12 cellular contexts compared by ENCODE assay signal in genomic region chr22:24976442-24977218, GRCh38. TPM values are rescaled to one million over a fixed set of nuclear protein-coding genes. Genes with fewer than 3 reads are reported as not detected.
DNase-seq lines count a peak whose midpoint lies in the region; ATAC-seq and TF ChIP-seq lines count a peak whose summit lies in the region.
"Had no signal": no experiment of that assay in that cellular context is flagged by ENCODE, and none has a peak within 500 bp of the region (broad histone marks: within the 10 kb centered on the region; RNA-seq: fewer than 3 reads in every experiment).

No MANE protein-coding gene starts in this region.

- intact Hi-C loops in ovary (cut with DNase I): no loop called here
- intact Hi-C loops in uterus (cut with DNase I; ENCODE audit: low total_unique reads): no loop called here

- H3K36me3 ChIP-seq in SK-N-SH (replicated peaks in 1 of 2; ENCODE audit: control insufficient read depth in 1 of 2, insufficient read depth in 2 of 2, low read length in 1 of 2) (no peaks in the 10 kb centered on the region), gastroesophageal sphincter (no peaks in the 10 kb centered on the region), ovary (no peaks in the 10 kb centered on the region), uterus (no peaks in the 10 kb centered on the region), WERI-Rb-1 (no peaks in the 10 kb centered on the region)

- H3K4me1 ChIP-seq in SK-N-SH (ENCODE audit: control insufficient read depth in 1 of 2, insufficient read depth in 2 of 2, low read depth in 1 of 2, low read length in 1 of 2): peaks cover 10 to 21% of the 10 kb centered on the region in 2 experiments; a peak in 3 of 4 replicates
- H3K4me1 ChIP-seq in gastroesophageal sphincter: peaks cover 0 to 36% (median 16%) of the 10 kb centered on the region in 3 donors
- peaks cover 26% of the 10 kb centered on the region for H3K4me1 ChIP-seq in ovary (ENCODE audit: insufficient read depth)
- H3K4me1 ChIP-seq in uterus: no peaks in the 10 kb centered on the region

- H2AFZ ChIP-seq in SK-N-SH (ENCODE audit: low read depth): no peak overlapping the region

- no peaks in the 10 kb centered on the region for H3K9me2 ChIP-seq in SK-N-SH

- H3F3A ChIP-seq in SK-N-SH (replicated peaks; ENCODE audit: insufficient read depth): peaks cover 8% of the 10 kb centered on the region

- TF ChIP-seq EP300 in SK-N-SH (IDR thresholded peaks at IDR 0.05; ENCODE audit: borderline replicate concordance in 1 of 2, low read depth in 1 of 2, low read length in 1 of 2): no peak
- no peak for TF ChIP-seq EP300 in gastroesophageal sphincter (IDR thresholded peaks at IDR 0.05)
- TF ChIP-seq EP300 in ovary (IDR thresholded peaks at IDR 0.05): no peak

- no peaks in the 10 kb centered on the region for H4K20me1 ChIP-seq in SK-N-SH (ENCODE audit: insufficient read depth)

- TF ChIP-seq POLR2A in gastroesophageal sphincter (IDR thresholded peaks at IDR 0.05) (no peak), ovary (IDR thresholded peaks at IDR 0.05) (no peak), uterus (IDR thresholded peaks at IDR 0.05) (no peak)

- H3K4me3 ChIP-seq in SK-N-SH (ENCODE audit: low read depth in 2 of 2, low read length in 1 of 2): no peak overlapping the region
- H3K4me3 ChIP-seq in gastroesophageal sphincter: peak overlapping the region in 1 of 2 donors; percentile 15
- H3K4me3 ChIP-seq in ovary: no peak overlapping the region
- H3K4me3 ChIP-seq in uterus: no peak overlapping the region
- no peak overlapping the region for H3K4me3 ChIP-seq in WERI-Rb-1 (ENCODE audit: low read depth, low read length)

- H3K27me3 ChIP-seq in SK-N-SH (ENCODE audit: insufficient read depth) (no peaks in the 10 kb centered on the region), gastroesophageal sphincter (no peaks in the 10 kb centered on the region), ovary (no peaks in the 10 kb centered on the region), uterus (no peaks in the 10 kb centered on the region), WERI-Rb-1 (ENCODE audit: insufficient read depth, low read depth, severe bottlenecking) (no peaks in the 10 kb centered on the region)

- no peak for TF ChIP-seq RAD21 in SK-N-SH (IDR thresholded peaks at IDR 0.05; ENCODE audit: low read length)

- no peak; the same call in 2 of the 3 replicates for ATAC-seq in SK-N-SH treated with all-trans-retinoic acid at 6 μM for 48 hours
- ATAC-seq in gastroesophageal sphincter: no peak

- TF ChIP-seq CTCF in SK-N-SH (IDR thresholded peaks at IDR 0.05): no peak
- TF ChIP-seq CTCF in gastroesophageal sphincter (IDR thresholded peaks at IDR 0.05): no peak
- TF ChIP-seq CTCF in ovary (IDR thresholded peaks at IDR 0.05): no peak
- no peak for TF ChIP-seq CTCF in uterus (IDR thresholded peaks at IDR 0.05)
- no peak for TF ChIP-seq CTCF in WERI-Rb-1 (IDR thresholded peaks at IDR 0.05; ENCODE audit: low read depth, low read length)

- CTCF ChIA-PET in SK-N-SH (lab: Yijun Ruan, JAX): interaction anchor here (1.1 to 2.0 kb wide), 5 partner anchors 11 to 126 kb away, joined by 3 to 7 read pairs (median 4); no protein-coding TSS in a partner anchor

- DNase-seq in SK-N-SH (no peak), ovary (peak; percentile 66 to 86 (median 80)), uterus (no peak), AG20443 (ENCODE audit: low spot score) (no peak), foreskin melanocyte (no peak), WERI-Rb-1 (no peak)
- DNase-seq: activated CD4-positive, alpha-beta T cell treated with anti-CD3 and anti-CD28 coated beads for 48 hours; activated naive CD4-positive, alpha-beta T cell treated with anti-CD3 and anti-CD28 coated beads, Interleukin-2, amount 10 ng/mL, durations not matched to agents 7 days and 5 days; NCI-H1048 had no signal

- peak overlapping the region; percentile 64; the same call in 1 of the 2 replicates for H3K4me2 ChIP-seq in SK-N-SH

- H3K9ac ChIP-seq in SK-N-SH: no peak overlapping the region; the same call in 1 of the 2 replicates

- H3K9me3 ChIP-seq in SK-N-SH (no peaks in the 10 kb centered on the region), gastroesophageal sphincter (no peaks in the 10 kb centered on the region), ovary (no peaks in the 10 kb centered on the region), uterus (no peaks in the 10 kb centered on the region), WERI-Rb-1 (ENCODE audit: severe bottlenecking) (no peaks in the 10 kb centered on the region)

- POLR2A ChIA-PET in SK-N-SH (lab: Yijun Ruan, JAX): no interaction called here

- peaks cover 56% of the 10 kb centered on the region; the same call in 1 of the 2 replicates for H3K79me2 ChIP-seq in SK-N-SH (ENCODE audit: insufficient read depth)

- WGBS in SK-N-SH (ENCODE audit: low lambda C conversion rate): 91% methylated on average over 12 of the region's 18 CpGs
- WGBS in gastroesophageal sphincter (ENCODE audit: low coverage in 1 of 2), 2 donors: 25 to 33% methylated on average over 2 to 4 of the region's 18 CpGs
- 29 to 47% (median 36%) methylated on average over 17 to 18 of the region's 18 CpGs for WGBS in ovary, 3 donors

- peak overlapping the region; percentile 51 to 63 for H3K27ac ChIP-seq in SK-N-SH (ENCODE audit: low read depth in 2 of 2, low read length in 1 of 2)
- peak overlapping the region; percentile 3 to 83 (median 82) for H3K27ac ChIP-seq in gastroesophageal sphincter
- peak overlapping the region; percentile 11 to 92 for H3K27ac ChIP-seq in ovary
- H3K27ac ChIP-seq in uterus: peak overlapping the region; percentile 52 to 74
- H3K27ac ChIP-seq in WERI-Rb-1: no peak overlapping the region
- H3K27ac ChIP-seq: 22Rv1 had no signal

TF ChIP-seq in SK-N-SH, 30 proteins besides CTCF, POLR2A, EP300 and RAD21 (continues in another document):
- TF ChIP-seq ELF1 (IDR thresholded peaks at IDR 0.05) (no peak), GATA2 (CRISPR knock-in tag; IDR thresholded peaks at IDR 0.05) (no peak), FOXJ3 (CRISPR knock-in tag; IDR thresholded peaks at IDR 0.05) (no peak), YY1 (IDR thresholded peaks at IDR 0.05; ENCODE audit: low read depth) (no peak), CHD2 (IDR thresholded peaks at IDR 0.05; ENCODE audit: low read length, partially characterized antibody) (no peak), USF2 (IDR thresholded peaks at IDR 0.05; ENCODE audit: borderline replicate concordance, low read depth, low read length) (no peak), SMC3 (IDR thresholded peaks at IDR 0.05; ENCODE audit: low read depth, low read length) (no peak)
- TF ChIP-seq, protein P1, sequence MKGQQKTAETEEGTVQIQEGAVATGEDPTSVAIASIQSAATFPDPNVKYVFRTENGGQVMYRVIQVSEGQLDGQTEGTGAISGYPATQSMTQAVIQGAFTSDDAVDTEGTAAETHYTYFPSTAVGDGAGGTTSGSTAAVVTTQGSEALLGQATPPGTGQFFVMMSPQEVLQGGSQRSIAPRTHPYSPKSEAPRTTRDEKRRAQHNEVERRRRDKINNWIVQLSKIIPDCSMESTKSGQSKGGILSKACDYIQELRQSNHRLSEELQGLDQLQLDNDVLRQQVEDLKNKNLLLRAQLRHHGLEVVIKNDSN (IDR thresholded peaks at IDR 0.05; ENCODE audit: borderline replicate concordance, low read depth): no peak

TF ChIP-seq in SK-N-SH treated with all-trans-retinoic acid at 6 μM for 48 hours, 23 proteins besides CTCF, POLR2A, EP300 and RAD21 (continues in another document):
- TF ChIP-seq, protein P2, sequence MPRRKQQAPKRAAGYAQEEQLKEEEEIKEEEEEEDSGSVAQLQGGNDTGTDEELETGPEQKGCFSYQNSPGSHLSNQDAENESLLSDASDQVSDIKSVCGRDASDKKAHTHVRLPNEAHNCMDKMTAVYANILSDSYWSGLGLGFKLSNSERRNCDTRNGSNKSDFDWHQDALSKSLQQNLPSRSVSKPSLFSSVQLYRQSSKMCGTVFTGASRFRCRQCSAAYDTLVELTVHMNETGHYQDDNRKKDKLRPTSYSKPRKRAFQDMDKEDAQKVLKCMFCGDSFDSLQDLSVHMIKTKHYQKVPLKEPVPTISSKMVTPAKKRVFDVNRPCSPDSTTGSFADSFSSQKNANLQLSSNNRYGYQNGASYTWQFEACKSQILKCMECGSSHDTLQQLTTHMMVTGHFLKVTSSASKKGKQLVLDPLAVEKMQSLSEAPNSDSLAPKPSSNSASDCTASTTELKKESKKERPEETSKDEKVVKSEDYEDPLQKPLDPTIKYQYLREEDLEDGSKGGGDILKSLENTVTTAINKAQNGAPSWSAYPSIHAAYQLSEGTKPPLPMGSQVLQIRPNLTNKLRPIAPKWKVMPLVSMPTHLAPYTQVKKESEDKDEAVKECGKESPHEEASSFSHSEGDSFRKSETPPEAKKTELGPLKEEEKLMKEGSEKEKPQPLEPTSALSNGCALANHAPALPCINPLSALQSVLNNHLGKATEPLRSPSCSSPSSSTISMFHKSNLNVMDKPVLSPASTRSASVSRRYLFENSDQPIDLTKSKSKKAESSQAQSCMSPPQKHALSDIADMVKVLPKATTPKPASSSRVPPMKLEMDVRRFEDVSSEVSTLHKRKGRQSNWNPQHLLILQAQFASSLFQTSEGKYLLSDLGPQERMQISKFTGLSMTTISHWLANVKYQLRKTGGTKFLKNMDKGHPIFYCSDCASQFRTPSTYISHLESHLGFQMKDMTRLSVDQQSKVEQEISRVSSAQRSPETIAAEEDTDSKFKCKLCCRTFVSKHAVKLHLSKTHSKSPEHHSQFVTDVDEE (CRISPR knock-in tag; IDR thresholded peaks at IDR 0.05): no peak
- TF ChIP-seq ARNTL (CRISPR knock-in tag; IDR thresholded peaks at IDR 0.05; ENCODE audit: borderline replicate concordance, low read depth) (no peak), PPARA (CRISPR knock-in tag; IDR thresholded peaks at IDR 0.05; ENCODE audit: borderline replicate concordance) (no peak), ZFP30 (CRISPR knock-in tag; IDR thresholded peaks at IDR 0.05) (no peak), ZFP3 (CRISPR knock-in tag; IDR thresholded peaks at IDR 0.05) (no peak), SNAI2 (CRISPR knock-in tag; IDR thresholded peaks at IDR 0.05) (no peak)

RNA-seq across cellular contexts. Expression of gene KIAA1671, which starts 24.1 kb away (rescaled TPM):
- 7.0 and 7.4 TPM in 2 replicates for polyA plus RNA-seq in SK-N-SH (2012; rRNA removed)
- 5.4 and 6.5 TPM in 2 replicates for polyA plus RNA-seq in SK-N-SH (2012; cell fraction: cytosol; rRNA removed)
- polyA plus RNA-seq in SK-N-SH (2012; cell fraction: nucleus; rRNA removed): 7.3 and 11.2 TPM in 2 replicates
- 10 to 100 TPM; 20.9 to 41.8 (median 28.4) TPM for total RNA-seq in gastroesophageal sphincter
- 10 to 100 TPM; 11.7 to 27.9 (median 24.6) TPM for total RNA-seq in ovary
- polyA plus RNA-seq in ovary: 10 to 100 TPM in 1 of 2 donors, 1 to 10 TPM in 1; 9.8 to 22.8 TPM
- 10 to 100 TPM in 2 of 4 donors, 1 to 10 TPM in 2; 7.6 to 26.1 (median 16.7) TPM for total RNA-seq in uterus

RNA-seq across cellular contexts. Expression of gene LHFPL7, which starts 30.1 kb away (rescaled TPM):
- polyA plus RNA-seq in SK-N-SH (2012; rRNA removed) (not detected in 2 replicates), ovary (not detected)
- polyA plus RNA-seq in SK-N-SH (2012; cell fraction: cytosol; rRNA removed): not detected in 2 replicates
- polyA plus RNA-seq in SK-N-SH (2012; cell fraction: nucleus; rRNA removed): not detected in 2 replicates
- total RNA-seq in gastroesophageal sphincter (1 to 10 TPM in 1 of 4 donors, not detected in 3; 2.9 TPM), ovary (under 1 TPM in 1 of 7 donors, not detected in 6; 0.36 TPM), uterus (1 to 10 TPM in 1 of 4 donors, not detected in 3; 1.0 TPM)

Comparison
In these comparisons a context has a peak if more than half of its experiments do, and no peak if none do; other contexts are left out.
1. DNase-seq: peak in ovary (5 of 5); none in SK-N-SH (single experiment), uterus (0 of 2), AG20443 (single experiment), foreskin melanocyte (single experiment) and WERI-Rb-1 (single experiment).